Comparison of ENCODE assay signal across 23 cellular contexts in the genomic region with DNA sequence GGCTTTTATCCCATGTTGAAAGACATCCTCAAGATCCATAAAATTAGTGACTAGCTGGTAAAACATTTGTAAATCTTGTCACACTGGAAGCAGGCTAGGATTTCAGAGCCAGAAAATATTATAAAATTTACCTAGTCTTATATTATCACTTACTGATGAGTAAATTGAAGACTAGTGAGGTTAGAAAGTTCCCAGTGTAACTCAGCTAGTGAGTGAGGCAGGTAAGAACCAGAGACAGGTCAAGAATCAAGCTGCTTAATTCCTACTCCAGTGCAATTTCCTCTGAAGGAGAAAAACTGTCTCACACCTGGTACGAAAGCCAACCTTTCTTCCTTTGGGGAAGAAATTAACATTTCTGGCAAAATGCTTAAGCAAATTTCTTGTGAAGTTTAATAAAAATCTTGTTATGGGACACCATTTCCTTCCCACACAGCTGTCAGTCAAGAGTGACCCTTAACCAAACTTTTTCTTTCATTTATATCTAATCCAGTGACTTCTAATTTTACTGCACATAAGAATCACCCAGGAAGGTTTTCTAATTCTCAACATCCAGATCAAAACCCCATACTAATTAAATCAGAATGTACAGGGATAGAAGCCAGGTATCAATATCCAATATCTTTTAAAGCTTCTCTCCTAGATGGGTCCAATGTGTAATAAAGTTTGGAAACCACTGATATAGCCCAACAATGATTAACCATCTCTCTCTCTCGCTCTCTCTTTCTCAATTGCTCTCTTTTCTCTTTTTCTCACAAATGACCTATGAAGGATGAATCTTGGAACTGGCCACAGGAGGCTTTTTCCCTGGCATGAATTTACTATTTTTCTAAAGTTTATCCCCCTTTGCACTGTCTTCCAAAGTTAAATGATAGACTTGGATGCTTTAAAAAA.
DNase-seq lines count a peak whose midpoint lies in the region; ATAC-seq, FAIRE-seq and TF ChIP-seq lines count a peak whose summit lies in the region.
"Had no signal": no experiment of that assay in that cellular context is flagged by ENCODE, and none has a peak within 500 bp of the region (broad histone marks: within the 10 kb centered on the region; RNA-seq: fewer than 3 reads in every experiment).

No MANE protein-coding gene starts in this region.

- WGBS in GM12878 (ENCODE audit: insufficient coverage, insufficient replicate concordance, low lambda C conversion rate, missing lambda C conversion rate), result 41% methylated on average over 2 of the region's 2 CpGs

- peak; percentile 45 for ATAC-seq in GM19023 (IDR thresholded peaks at IDR 0.05; ENCODE audit: unreplicated experiment)
- ATAC-seq in GM21737 (IDR thresholded peaks at IDR 0.05; ENCODE audit: unreplicated experiment), result peak; percentile 54
- peak; percentile 75 for ATAC-seq in HG02981 (IDR thresholded peaks at IDR 0.05; ENCODE audit: unreplicated experiment)
- peak; percentile 76 for ATAC-seq in GM12878
- ATAC-seq: activated T-cell treated with anti-CD3 and anti-CD28 coated beads, Interleukin-2, amount 50 U/mL, for 4 hours; HepG2 had no signal

- no peaks in the 10 kb centered on the region for H3K79me2 ChIP-seq in GM12878 (ENCODE audit: control insufficient read depth, insufficient read depth, low read length)

- no TSS peak for BruUV-seq in GM12878 (replicated peaks; lab: Mats Ljungman, UMichigan)

- no peaks in the 10 kb centered on the region; the same call in 2 of the 3 replicates for H3K9me3 ChIP-seq in GM12878 (replicated peaks; ENCODE audit: control insufficient read depth, insufficient read depth, low read length)
- H3K9me3 ChIP-seq: left ventricle myocardium inferior had no signal

- H3K36me3 ChIP-seq in GM12878 (ENCODE audit: control insufficient read depth in 2 of 2, insufficient read depth in 2 of 2, low read length in 1 of 2), result no peaks in the 10 kb centered on the region
- H3K36me3 ChIP-seq: left ventricle myocardium inferior had no signal

- no peak for TF ChIP-seq CTCF in GM12878 (IDR thresholded peaks at IDR 0.05 in 2 of 3, conservative IDR thresholded peaks at IDR 0.05 in 1 of 3; ENCODE audit: control insufficient read depth in 2 of 3, extremely low read depth in 1 of 3, insufficient read depth in 1 of 3, low read depth in 3 of 3, low read length in 3 of 3)

- POLR2A ChIA-PET in GM12878 (lab: Charles Lee), result interaction anchor here (1.1 kb wide), 1 partner anchor 10 kb away, joined by 11 read pairs; no protein-coding TSS in a partner anchor

- no peaks in the 10 kb centered on the region for H3K4me1 ChIP-seq in GM12878 (ENCODE audit: control insufficient read depth, insufficient read depth, low read length)
- H3K4me1 ChIP-seq: left ventricle myocardium inferior had no signal

- H4K20me1 ChIP-seq in GM12878 (ENCODE audit: control insufficient read depth, insufficient read depth), result no peaks in the 10 kb centered on the region

- no peaks in the 10 kb centered on the region for H3K27me3 ChIP-seq in GM12878 (replicated peaks in 1 of 2; ENCODE audit: control insufficient read depth in 2 of 2, insufficient read depth in 2 of 2, low read length in 1 of 2)

- SMC1A ChIA-PET in GM12878 (lab: Charles Lee; ENCODE audit: uncharacterized antibody, unreplicated experiment), result interaction anchor here (0.6 to 2.6 kb wide), 12 partner anchors 10 to 268 kb away, joined by 3 to 15 read pairs (median 4); no protein-coding TSS in a partner anchor

- RAD21 ChIA-PET in GM12878 (lab: Charles Lee; ENCODE audit: unreplicated experiment), result interaction anchor here (0.8 to 1.1 kb wide), 2 partner anchors 13 to 168 kb away, joined by 3 read pairs; no protein-coding TSS in a partner anchor

- H2AFZ ChIP-seq in GM12878 (ENCODE audit: control insufficient read depth, low read depth, low read length), result no peak overlapping the region

- H3K4me2 ChIP-seq in GM12878 (ENCODE audit: control insufficient read depth, insufficient read depth), result no peak overlapping the region

- no peak for FAIRE-seq in GM12878 (lab: Jason Lieb, UNC)
- FAIRE-seq: endothelial cell of umbilical vein, G401.6, HepG2 had no signal

- no peak overlapping the region for H3K27ac ChIP-seq in GM12878 (ENCODE audit: control insufficient read depth, insufficient read depth)
- H3K27ac ChIP-seq: left ventricle myocardium inferior, RWPE1 had no signal

- no peak for TF ChIP-seq EP300 in GM12878 (IDR thresholded peaks at IDR 0.05; ENCODE audit: borderline replicate concordance in 1 of 2, control insufficient read depth in 1 of 2, low read depth in 2 of 2, low read length in 2 of 2)

- H3K4me3 ChIP-seq in GM12878, result no peak overlapping the region
- H3K4me3 ChIP-seq: left ventricle myocardium inferior had no signal

- TF ChIP-seq RAD21 in GM12878 (IDR thresholded peaks at IDR 0.05; ENCODE audit: insufficient read depth, low read depth, low read length), result no peak

- intact Hi-C loops in GM12878 (cut with micrococcal nuclease; ENCODE audit: unreplicated experiment), result no loop called here

- DNase-seq in GM12878 (ENCODE audit: low read depth, low spot score), result peak; percentile 13
- DNase-seq in activated naive CD4-positive, alpha-beta T cell treated with Interleukin-2 at 50 U/mL for 16 hours, result no peak
- DNase-seq in NCI-H82 (lab: John Stamatoyannopoulos, UW), result no peak
- no peak for DNase-seq in retina
- DNase-seq: activated naive CD4-positive, alpha-beta T cell treated with anti-CD3 and anti-CD28 coated beads, Interleukin-2, amount 10 ng/mL, durations not matched to agents 7 days and 5 days; activated T-cell treated with anti-CD3 and anti-CD28 coated beads, Interleukin-2, amount 50 U/mL, for 4 hours; anterior cingulate cortex; caudate nucleus; H9; head of caudate nucleus; left ventricle myocardium inferior; NCI-H1436; NCI-H524 treated with DMSO at 0.1 percent for 48 hours; posterior cingulate gyrus; stimulated activated naive CD4-positive, alpha-beta T cell; T-helper 9 cell had no signal

- no peak for TF ChIP-seq POLR2A in GM12878 (IDR thresholded peaks at IDR 0.05; ENCODE audit: low read depth, low read length)

- CTCF ChIA-PET in GM12878 (lab: Yijun Ruan, JAX), result interaction anchor here (0.5 to 1.3 kb wide), 4 partner anchors 10 to 1767 kb away, joined by 3 to 5 read pairs (median 3); no protein-coding TSS in a partner anchor

- no peak overlapping the region for H3K9ac ChIP-seq in GM12878 (ENCODE audit: control insufficient read depth, insufficient read depth, low read length)

- in situ Hi-C loops in GM12878 (cut with MboI), result no loop called here

TF ChIP-seq in GM12878, 131 proteins besides CTCF, POLR2A, EP300 and RAD21:
- TF ChIP-seq MLLT1 (IDR thresholded peaks at IDR 0.05) (no peak), RBBP5 (conservative IDR thresholded peaks at IDR 0.05) (no peak), SPI1 (IDR thresholded peaks at IDR 0.05; ENCODE audit: borderline replicate concordance, insufficient read depth, low read depth, low read length) (no peak), NR2F1 (conservative IDR thresholded peaks at IDR 0.05) (0 out of 2 replicates have a peak, but pooled peaks have one; percentile 38), IRF4 (IDR thresholded peaks at IDR 0.05; ENCODE audit: low read depth, low read length) (no peak), TARDBP (IDR thresholded peaks at IDR 0.05; ENCODE audit: borderline replicate concordance) (no peak), SUPT20H (IDR thresholded peaks at IDR 0.05; ENCODE audit: borderline replicate concordance, control insufficient read depth, low read depth, low read length) (no peak), NFYA (IDR thresholded peaks at IDR 0.05; ENCODE audit: borderline replicate concordance, low read depth, low read length) (no peak), ESRRA (IDR thresholded peaks at IDR 0.05; ENCODE audit: low read length) (no peak), IKZF1 (conservative IDR thresholded peaks at IDR 0.05) (0 out of 2 replicates have a peak, but pooled peaks have one; percentile 22)
- TF ChIP-seq, protein P1, sequence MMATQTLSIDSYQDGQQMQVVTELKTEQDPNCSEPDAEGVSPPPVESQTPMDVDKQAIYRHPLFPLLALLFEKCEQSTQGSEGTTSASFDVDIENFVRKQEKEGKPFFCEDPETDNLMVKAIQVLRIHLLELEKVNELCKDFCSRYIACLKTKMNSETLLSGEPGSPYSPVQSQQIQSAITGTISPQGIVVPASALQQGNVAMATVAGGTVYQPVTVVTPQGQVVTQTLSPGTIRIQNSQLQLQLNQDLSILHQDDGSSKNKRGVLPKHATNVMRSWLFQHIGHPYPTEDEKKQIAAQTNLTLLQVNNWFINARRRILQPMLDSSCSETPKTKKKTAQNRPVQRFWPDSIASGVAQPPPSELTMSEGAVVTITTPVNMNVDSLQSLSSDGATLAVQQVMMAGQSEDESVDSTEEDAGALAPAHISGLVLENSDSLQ (IDR thresholded peaks at IDR 0.05), result peak; percentile 83
TF ChIP-seq in GM12878: peak in this region for 3.
